ENCODE assay signal across 26 cellular contexts in the genomic region with DNA sequence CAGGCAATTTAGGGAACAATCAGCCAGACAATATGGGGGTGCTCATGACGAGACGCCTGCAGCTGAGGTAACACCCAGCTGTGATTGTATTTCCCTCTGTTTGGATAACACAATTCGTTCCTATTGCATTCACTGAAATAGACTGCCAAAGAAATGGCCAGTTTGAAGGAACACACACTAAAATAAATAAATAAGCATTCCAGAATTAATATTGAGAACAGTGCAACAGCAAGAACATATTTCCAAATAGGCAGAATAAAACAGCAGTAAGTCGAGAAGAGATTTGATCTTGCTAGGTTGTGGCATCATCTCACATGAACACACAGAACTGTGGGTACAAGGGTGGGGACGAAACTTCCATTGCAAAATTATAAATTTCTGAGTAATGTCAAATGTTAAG.
"Had no signal": no experiment of that assay in that cellular context is flagged by ENCODE, and none has a peak within 500 bp of the region (broad histone marks: within the 10 kb centered on the region; RNA-seq: fewer than 3 reads in every experiment).

No MANE protein-coding gene starts in this region.

- ATAC-seq: left colon; left lung; lower lobe of right lung; naive thymus-derived CD8-positive, alpha-beta T cell; pancreas; right cardiac atrium; stimulated activated effector memory CD8-positive, alpha-beta T cell treated with anti-CD3 and anti-CD28 coated beads, Interleukin-12 subunit alpha, Interleukin-12 subunit beta, amount 100 ng/mL, for 72 hours; stimulated activated naive CD8-positive, alpha-beta T cell treated with anti-CD3 and anti-CD28 coated beads, Interleukin-15, amount 100 ng/mL, for 72 hours had no signal

- H3K27ac ChIP-seq: left lung, lower lobe of right lung, pancreas, prostate gland, sigmoid colon, spleen, thyroid gland, transverse colon, upper lobe of left lung, vagina had no signal

- H3K27me3 ChIP-seq: left lung, sigmoid colon, spleen, thyroid gland, transverse colon, upper lobe of left lung, vagina had no signal

- H3K4me3 ChIP-seq: left lung, lower lobe of right lung, pancreas, prostate gland, sigmoid colon, spleen, thyroid gland, transverse colon, upper lobe of left lung, vagina had no signal

- H3K4me1 ChIP-seq: left lung, lower lobe of right lung, pancreas, prostate gland, sigmoid colon, spleen, thyroid gland, transverse colon, upper lobe of left lung, vagina had no signal

- H3K9me3 ChIP-seq: left lung, lower lobe of right lung, pancreas, prostate gland, sigmoid colon, thyroid gland, transverse colon, vagina had no signal

- DNase-seq: hippocampal formation; kidney; left colon; left lung; lower lobe of right lung; mammary epithelial cell; mesenchymal stem cell; naive thymus-derived CD8-positive, alpha-beta T cell; nucleus accumbens; pancreas; posterior cingulate gyrus; retina; right cardiac atrium; sigmoid colon; small intestine; spleen; stimulated activated CD4-positive, alpha-beta T cell treated with anti-CD3 and anti-CD28 coated beads, Interleukin-4, amount 100 ng/mL, for 24 hours; stimulated activated naive CD4-positive, alpha-beta T cell; stimulated activated naive CD8-positive, alpha-beta T cell treated with anti-CD3 and anti-CD28 coated beads, Interleukin-15, amount 100 ng/mL, for 72 hours; substantia nigra; thyroid gland; transverse colon; upper lobe of left lung had no signal

- H3K36me3 ChIP-seq: left lung, lower lobe of right lung, pancreas, prostate gland, sigmoid colon, spleen, thyroid gland, transverse colon, upper lobe of left lung, vagina had no signal
